21 cellular contexts compared by ENCODE assay signal in genomic region chr3:100953103-100953502, GRCh38. TPM values are rescaled to one million over a fixed set of nuclear protein-coding genes. Genes with fewer than 3 reads are reported as not detected.
"Had no signal": no experiment of that assay in that cellular context is flagged by ENCODE, and none has a peak within 500 bp of the region (broad histone marks: within the 10 kb centered on the region; RNA-seq: fewer than 3 reads in every experiment).

No MANE protein-coding gene starts in this region.

- H3K27me3 ChIP-seq: gastrocnemius medialis, heart right ventricle, ovary, right lobe of liver, stomach, upper lobe of left lung had no signal

- H3K36me3 ChIP-seq: gastrocnemius medialis, heart right ventricle, ovary, right lobe of liver, stomach, upper lobe of left lung had no signal

- ATAC-seq: activated T-cell treated with anti-CD3 and anti-CD28 coated beads, Interleukin-2, amount 50 U/mL, for 72 hours; effector memory CD8-positive, alpha-beta T cell; gastrocnemius medialis; heart right ventricle; left ventricle myocardium superior; psoas muscle; right lobe of liver; stimulated activated effector memory CD8-positive, alpha-beta T cell treated with anti-CD3 and anti-CD28 coated beads, Interleukin-12 subunit alpha, Interleukin-12 subunit beta, amount 100 ng/mL, for 72 hours had no signal

- H3K4me1 ChIP-seq: gastrocnemius medialis, psoas muscle, right lobe of liver had no signal

- H3K4me3 ChIP-seq: gastrocnemius medialis, heart right ventricle, ovary, psoas muscle, right lobe of liver, stomach, upper lobe of left lung had no signal

- DNase-seq: activated CD4-positive, CD25-positive, alpha-beta regulatory T cell treated with anti-CD3 and anti-CD28 coated beads, Interleukin-2, amount 50 U/mL, for 72 hours; activated effector memory CD4-positive, alpha-beta T cell treated with anti-CD3 and anti-CD28 coated beads, Interleukin-2, amount 50 U/mL, for 16 hours; activated naive CD4-positive, alpha-beta T cell treated with anti-CD3 and anti-CD28 coated beads, Interleukin-2, amount 50 U/mL, for 16 hours; activated T-cell treated with anti-CD3 and anti-CD28 coated beads, Interleukin-2, amount 50 U/mL, for 72 hours; effector memory CD8-positive, alpha-beta T cell; erythroblast; gastrocnemius medialis; heart right ventricle; kidney glomerular epithelial cell; left ventricle myocardium superior; naive B cell; ovary; psoas muscle; right lobe of liver; stimulated activated CD4-positive, alpha-beta T cell treated with anti-CD3 and anti-CD28 coated beads, Interleukin-4, amount 100 ng/mL, for 24 hours; stomach; upper lobe of left lung had no signal

- H3K27me3 Mint-ChIP-seq: naive B cell had no signal

- H3K4me1 Mint-ChIP-seq: naive B cell; neural crest cell; stimulated activated effector memory CD8-positive, alpha-beta T cell treated with anti-CD3 and anti-CD28 coated beads, Interleukin-12 subunit alpha, Interleukin-12 subunit beta, amount 100 ng/mL, for 72 hours had no signal

- H3K9me3 Mint-ChIP-seq: activated T-cell treated with anti-CD3 and anti-CD28 coated beads, Interleukin-2, amount 50 U/mL, for 72 hours; effector memory CD8-positive, alpha-beta T cell; naive B cell; neural crest cell; stimulated activated effector memory CD8-positive, alpha-beta T cell treated with anti-CD3 and anti-CD28 coated beads, Interleukin-12 subunit alpha, Interleukin-12 subunit beta, amount 100 ng/mL, for 72 hours; T-helper 1 cell treated with Interleukin-12 subunit alpha and Interleukin-12 subunit beta and Interleukin-4 antibody, amounts not matched to agents 30 μg/mL and 1 μg/mL, for 36 hours had no signal

- H3K9me3 ChIP-seq: gastrocnemius medialis, heart right ventricle, ovary, psoas muscle, right lobe of liver, stomach, upper lobe of left lung had no signal

- H3K36me3 Mint-ChIP-seq: naive B cell; stimulated activated effector memory CD8-positive, alpha-beta T cell treated with anti-CD3 and anti-CD28 coated beads, Interleukin-12 subunit alpha, Interleukin-12 subunit beta, amount 100 ng/mL, for 72 hours had no signal

- H3K27ac Mint-ChIP-seq: activated T-cell treated with anti-CD3 and anti-CD28 coated beads, Interleukin-2, amount 50 U/mL, for 72 hours; effector memory CD8-positive, alpha-beta T cell; naive B cell; stimulated activated effector memory CD8-positive, alpha-beta T cell treated with anti-CD3 and anti-CD28 coated beads, Interleukin-12 subunit alpha, Interleukin-12 subunit beta, amount 100 ng/mL, for 72 hours; T-helper 1 cell treated with Interleukin-12 subunit alpha and Interleukin-12 subunit beta and Interleukin-4 antibody, amounts not matched to agents 30 μg/mL and 1 μg/mL, for 36 hours had no signal

- H3K27ac ChIP-seq: gastrocnemius medialis, ovary, psoas muscle, right lobe of liver, VCaP had no signal

- H3K4me3 Mint-ChIP-seq: activated T-cell treated with anti-CD3 and anti-CD28 coated beads, Interleukin-2, amount 50 U/mL, for 72 hours; effector memory CD8-positive, alpha-beta T cell; naive B cell; neural crest cell; stimulated activated effector memory CD8-positive, alpha-beta T cell treated with anti-CD3 and anti-CD28 coated beads, Interleukin-12 subunit alpha, Interleukin-12 subunit beta, amount 100 ng/mL, for 72 hours; T-helper 1 cell treated with Interleukin-12 subunit alpha and Interleukin-12 subunit beta and Interleukin-4 antibody, amounts not matched to agents 30 μg/mL and 1 μg/mL, for 36 hours had no signal

RNA-seq across cellular contexts. Expression of gene ABI3BP, which starts 40.1 kb away (rescaled TPM):
- total RNA-seq: activated T-cell treated with anti-CD3 and anti-CD28 coated beads, Interleukin-2, amount 50 U/mL, for 72 hours; neural crest cell had no signal
